Comparison of ENCODE assay signal across 8 cellular contexts in the genomic region with DNA sequence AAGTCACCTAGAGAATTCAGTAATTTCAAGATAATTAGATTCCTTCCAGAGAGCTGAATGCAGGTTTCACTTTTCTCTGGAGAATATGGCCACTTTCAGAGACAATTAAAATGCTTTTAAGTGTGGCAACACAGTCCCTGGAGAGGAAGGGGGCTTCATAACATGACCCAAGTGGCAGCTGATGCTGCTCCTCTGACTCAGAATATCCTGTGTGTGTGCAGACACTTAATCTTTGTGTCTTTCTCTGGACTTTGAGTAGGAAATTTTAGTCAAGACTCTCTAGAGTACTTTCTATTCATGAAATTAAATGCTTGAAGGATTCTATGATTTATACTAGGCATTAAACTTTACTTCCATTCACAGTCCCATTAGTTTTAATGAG.
DNase-seq lines count a peak whose midpoint lies in the region; FAIRE-seq and TF ChIP-seq lines count a peak whose summit lies in the region.
"Not testable (repeated sequence)": the region's sequence is repeated elsewhere in the genome, so short reads cannot be mapped to it uniquely, and the experiment has no call there.

No MANE protein-coding gene starts in this region.

- not testable (repeated sequence) for H3K79me2 ChIP-seq in astrocyte (ENCODE audit: insufficient read depth, low read length)

- not testable (repeated sequence) for H3K36me3 Mint-ChIP-seq in astrocyte (ENCODE audit: low read depth, unreplicated experiment)

- DNase-seq in BE2C (peak; percentile 53), HCEC 1CT (peak; percentile 53), NCI-H1436 (lab: John Stamatoyannopoulos, UW) (peak; percentile 63), RPMI7951 (ENCODE audit: low read depth) (peak; percentile 46), astrocyte (ENCODE audit: low read depth) (peak; percentile 27), fibroblast of peridontal ligament (ENCODE audit: extremely low read depth) (peak; percentile 38), myocyte (ENCODE audit: low read depth) (peak; percentile 52)

- not testable (repeated sequence) for H3K4me3 ChIP-seq in BE2C (ENCODE audit: low read depth, low read length); astrocyte (ENCODE audit: insufficient read depth, low read depth, low read length)
- H3K4me3 ChIP-seq in stomach smooth muscle (ENCODE audit: low read length in 2 of 2) = peak overlapping the region in 1 of 2 donors; percentile 30

- not testable (repeated sequence) for FAIRE-seq in astrocyte (lab: Jason Lieb, UNC)

- H3K4me1 ChIP-seq in BE2C = peaks cover 15% of the 10 kb centered on the region
- H3K4me1 ChIP-seq in astrocyte (ENCODE audit: insufficient read depth, low read length); stomach smooth muscle (ENCODE audit: control insufficient read depth, insufficient read depth, low read length): not testable (repeated sequence)

- H3K4me1 Mint-ChIP-seq in astrocyte (ENCODE audit: low read depth, unreplicated experiment) = peaks cover 29% of the 10 kb centered on the region

- H3K27ac ChIP-seq in astrocyte (ENCODE audit: low read depth, low read length) = peak overlapping the region; percentile 41
- peak overlapping the region; percentile 71 for H3K27ac ChIP-seq in stomach smooth muscle (ENCODE audit: low read length)

- H3K9ac ChIP-seq in astrocyte (ENCODE audit: low read length) (peak overlapping the region; percentile 15), stomach smooth muscle (ENCODE audit: low read length in 2 of 2) (peak overlapping the region; percentile 6 to 21)

- H3K4me2 ChIP-seq in astrocyte (ENCODE audit: low read length) = peak overlapping the region; percentile 38

- H2AFZ ChIP-seq in astrocyte (ENCODE audit: low read depth, low read length) = not testable (repeated sequence)

- H3K4me3 Mint-ChIP-seq in astrocyte (ENCODE audit: unreplicated experiment) = not testable (repeated sequence)

- not testable (repeated sequence) for H3K27me3 Mint-ChIP-seq in astrocyte (ENCODE audit: low read depth, unreplicated experiment)

- H3K9me3 Mint-ChIP-seq in astrocyte (ENCODE audit: unreplicated experiment) = not testable (repeated sequence)

- H4K20me1 ChIP-seq in astrocyte (ENCODE audit: insufficient read depth, low read length) = not testable (repeated sequence)

- not testable (repeated sequence) for H3K36me3 ChIP-seq in BE2C; astrocyte (ENCODE audit: insufficient read depth, low read length); stomach smooth muscle (ENCODE audit: control insufficient read depth in 2 of 2, insufficient read depth in 2 of 2, low read length in 2 of 2)

- not testable (repeated sequence) for TF ChIP-seq CTCF in BE2C (IDR thresholded peaks at IDR 0.05; ENCODE audit: low read depth, low read length); astrocyte (IDR thresholded peaks at IDR 0.05; ENCODE audit: insufficient read depth, low read depth, low read length)

- H3K27me3 ChIP-seq in BE2C; astrocyte (ENCODE audit: insufficient read depth, low read length); stomach smooth muscle (ENCODE audit: control insufficient read depth in 1 of 2, insufficient read depth in 2 of 2, low read length in 2 of 2): not testable (repeated sequence)

- H3K27ac Mint-ChIP-seq in astrocyte (ENCODE audit: unreplicated experiment) = peak overlapping the region; percentile 94

- H3K9me3 ChIP-seq in BE2C; astrocyte (ENCODE audit: insufficient read depth, low read depth, low read length); stomach smooth muscle (ENCODE audit: control insufficient read depth in 2 of 2, low read length in 2 of 2): not testable (repeated sequence)
